10 cellular contexts compared by ENCODE assay signal in the genomic region with DNA sequence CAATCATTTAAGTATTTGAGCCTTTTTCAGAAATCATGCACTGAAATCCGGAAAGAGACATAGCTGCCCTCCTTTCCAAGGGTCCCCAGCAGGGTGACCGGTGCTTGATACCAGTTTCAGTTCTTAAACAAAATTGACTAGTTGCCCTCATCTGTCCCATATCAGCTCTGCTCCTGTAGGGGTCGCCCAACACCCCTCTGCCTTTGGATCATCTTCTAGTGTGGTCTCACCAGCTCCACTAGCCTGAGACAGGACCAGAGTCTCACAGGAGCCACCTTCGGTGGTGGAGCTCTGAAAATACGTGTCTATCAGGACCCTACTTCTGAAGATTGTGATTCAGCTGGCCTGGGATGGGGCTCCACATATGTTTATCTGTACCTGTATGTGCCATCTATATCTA.
DNase-seq lines count a peak whose midpoint lies in the region; ATAC-seq and TF ChIP-seq lines count a peak whose summit lies in the region.
"Had no signal": no experiment of that assay in that cellular context is flagged by ENCODE, and none has a peak within 500 bp of the region (broad histone marks: within the 10 kb centered on the region; RNA-seq: fewer than 3 reads in every experiment).

No MANE protein-coding gene starts in this region.

- no peak overlapping the region for H2AFZ ChIP-seq in SK-N-SH (ENCODE audit: low read depth)

- no peak overlapping the region for H3K9ac ChIP-seq in SK-N-SH

- intact Hi-C loops in ovary (cut with DNase I) = no loop called here

- CTCF ChIA-PET in SK-N-SH (lab: Yijun Ruan, JAX) = interaction anchor here (0.8 kb wide), 1 partner anchor 438 kb away, joined by 3 read pairs; no protein-coding TSS in a partner anchor

- H4K20me1 ChIP-seq in SK-N-SH (ENCODE audit: insufficient read depth) = no peaks in the 10 kb centered on the region

- WGBS in SK-N-SH (ENCODE audit: low lambda C conversion rate) = 73% methylated on average over 4 of the region's 5 CpGs
- WGBS in ovary, 3 donors = 92 to 93% (median 92%) methylated on average over 5 of the region's 5 CpGs

- H3K27ac ChIP-seq in SK-N-SH (ENCODE audit: low read depth in 2 of 2, low read length in 1 of 2) (no peak overlapping the region), ovary (no peak overlapping the region)
- H3K27ac ChIP-seq: epithelial cell of prostate, right lobe of liver had no signal

- H3K36me3 ChIP-seq in SK-N-SH (replicated peaks in 1 of 2; ENCODE audit: control insufficient read depth in 1 of 2, insufficient read depth in 2 of 2, low read length in 1 of 2) = no peaks in the 10 kb centered on the region
- no peaks in the 10 kb centered on the region for H3K36me3 ChIP-seq in ovary
- H3K36me3 ChIP-seq: right lobe of liver had no signal

- no peaks in the 10 kb centered on the region for H3K27me3 ChIP-seq in SK-N-SH (ENCODE audit: insufficient read depth)
- H3K27me3 ChIP-seq in ovary = no peaks in the 10 kb centered on the region
- H3K27me3 ChIP-seq: right lobe of liver had no signal

- DNase-seq in CMK (ENCODE audit: low read depth) (peak; percentile 21), HFF-Myc (ENCODE audit: extremely low read depth, low read depth) (no peak), SK-N-SH (no peak), iris pigment epithelial cell (ENCODE audit: low read depth) (peak; percentile 40), DMS153 treated with DMSO at 0.1 percent for 48 hours (lab: John Stamatoyannopoulos, UW; ENCODE audit: unreplicated experiment) (no peak), ovary (no peak)
- DNase-seq: right lobe of liver had no signal

- H3K4me1 ChIP-seq in SK-N-SH (ENCODE audit: control insufficient read depth in 1 of 2, insufficient read depth in 2 of 2, low read depth in 1 of 2, low read length in 1 of 2) (no peaks in the 10 kb centered on the region), ovary (ENCODE audit: insufficient read depth) (no peaks in the 10 kb centered on the region)
- H3K4me1 ChIP-seq: right lobe of liver had no signal

- no peaks in the 10 kb centered on the region for H3K79me2 ChIP-seq in SK-N-SH (ENCODE audit: insufficient read depth)

- TF ChIP-seq EP300 in SK-N-SH (IDR thresholded peaks at IDR 0.05; ENCODE audit: borderline replicate concordance in 1 of 2, low read depth in 1 of 2, low read length in 1 of 2) (no peak), ovary (IDR thresholded peaks at IDR 0.05) (no peak)

- ATAC-seq in HG03039 (IDR thresholded peaks at IDR 0.05; ENCODE audit: unreplicated experiment) = no peak
- ATAC-seq in activated CD4-positive, CD25-positive, alpha-beta regulatory T cell treated with anti-CD3 and anti-CD28 coated beads, Interleukin-2, amount 50 U/mL, for 24 hours = no peak

- H3K9me2 ChIP-seq in SK-N-SH = no peaks in the 10 kb centered on the region

- POLR2A ChIA-PET in SK-N-SH (lab: Yijun Ruan, JAX) = no interaction called here

- TF ChIP-seq POLR2A in ovary (IDR thresholded peaks at IDR 0.05) = no peak

- TF ChIP-seq CTCF in HFF-Myc (IDR thresholded peaks at IDR 0.05; ENCODE audit: low read depth, low read length, missing control alignments) (peak; percentile 59), SK-N-SH (IDR thresholded peaks at IDR 0.05) (peak; percentile 47), ovary (IDR thresholded peaks at IDR 0.05) (no peak)

- TF ChIP-seq RAD21 in SK-N-SH (IDR thresholded peaks at IDR 0.05; ENCODE audit: low read length) = peak; percentile 44

- peaks cover 7% of the 10 kb centered on the region for H3F3A ChIP-seq in SK-N-SH (replicated peaks; ENCODE audit: insufficient read depth)

- no peak overlapping the region for H3K4me2 ChIP-seq in SK-N-SH

- H3K4me3 ChIP-seq in HFF-Myc (replicated peaks; ENCODE audit: low read depth, low read length) (no peak overlapping the region), SK-N-SH (ENCODE audit: low read depth in 2 of 2, low read length in 1 of 2) (no peak overlapping the region), ovary (no peak overlapping the region)
- H3K4me3 ChIP-seq: right lobe of liver had no signal

- H3K9me3 ChIP-seq in SK-N-SH (no peaks in the 10 kb centered on the region), ovary (no peaks in the 10 kb centered on the region)
- H3K9me3 ChIP-seq: right lobe of liver had no signal

TF ChIP-seq in SK-N-SH, 30 proteins besides CTCF, POLR2A, EP300 and RAD21:
- TF ChIP-seq JUND (IDR thresholded peaks at IDR 0.05) = no peak
- TF ChIP-seq, protein P1, sequence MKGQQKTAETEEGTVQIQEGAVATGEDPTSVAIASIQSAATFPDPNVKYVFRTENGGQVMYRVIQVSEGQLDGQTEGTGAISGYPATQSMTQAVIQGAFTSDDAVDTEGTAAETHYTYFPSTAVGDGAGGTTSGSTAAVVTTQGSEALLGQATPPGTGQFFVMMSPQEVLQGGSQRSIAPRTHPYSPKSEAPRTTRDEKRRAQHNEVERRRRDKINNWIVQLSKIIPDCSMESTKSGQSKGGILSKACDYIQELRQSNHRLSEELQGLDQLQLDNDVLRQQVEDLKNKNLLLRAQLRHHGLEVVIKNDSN (IDR thresholded peaks at IDR 0.05; ENCODE audit: borderline replicate concordance, low read depth) = no peak
- TF ChIP-seq, protein P2, sequence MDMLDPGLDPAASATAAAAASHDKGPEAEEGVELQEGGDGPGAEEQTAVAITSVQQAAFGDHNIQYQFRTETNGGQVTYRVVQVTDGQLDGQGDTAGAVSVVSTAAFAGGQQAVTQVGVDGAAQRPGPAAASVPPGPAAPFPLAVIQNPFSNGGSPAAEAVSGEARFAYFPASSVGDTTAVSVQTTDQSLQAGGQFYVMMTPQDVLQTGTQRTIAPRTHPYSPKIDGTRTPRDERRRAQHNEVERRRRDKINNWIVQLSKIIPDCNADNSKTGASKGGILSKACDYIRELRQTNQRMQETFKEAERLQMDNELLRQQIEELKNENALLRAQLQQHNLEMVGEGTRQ (IDR thresholded peaks at IDR 0.05; ENCODE audit: borderline replicate concordance, low read depth, low read length) = no peak
- no peak for TF ChIP-seq POLR2AphosphoS5 (IDR thresholded peaks at IDR 0.05; ENCODE audit: low read depth, low read length)
- TF ChIP-seq RCOR1 (IDR thresholded peaks at IDR 0.05; ENCODE audit: low read length) = no peak
- peak; percentile 39 for TF ChIP-seq SMC3 (IDR thresholded peaks at IDR 0.05; ENCODE audit: low read depth, low read length)

Comparison
In these comparisons a context has a peak if more than half of its experiments do, and no peak if none do; other contexts are left out.
1. DNase-seq: peak in CMK (single experiment) and iris pigment epithelial cell (single experiment); none in HFF-Myc (single experiment), SK-N-SH (single experiment), DMS153 treated with DMSO at 0.1 percent for 48 hours (single experiment) and ovary (0 of 5).
2. CTCF ChIP-seq: peak in HFF-Myc (single experiment) and SK-N-SH (single experiment); none in ovary (0 of 3).